ENCODE assay signal across 1 cellular context in the genomic region with DNA sequence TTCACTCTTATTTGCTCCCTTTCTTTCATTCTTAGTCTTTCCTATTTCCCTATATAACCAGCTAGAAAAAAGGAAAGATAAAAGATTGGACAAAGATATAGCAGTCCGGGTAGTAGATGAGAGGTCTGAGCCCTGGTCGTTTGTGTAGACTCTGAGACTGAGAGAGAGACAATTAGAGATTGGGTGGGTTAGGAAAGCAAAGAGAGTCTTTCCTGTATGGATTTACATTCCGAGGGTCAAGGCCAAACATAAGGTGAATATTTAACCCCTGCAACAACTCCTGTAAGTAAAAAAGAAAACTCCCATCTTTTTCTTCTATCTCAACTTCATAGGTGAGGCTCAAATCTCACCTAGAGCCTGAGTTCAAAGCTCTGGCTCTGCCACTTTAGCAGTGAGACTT.
TF ChIP-seq lines count a peak whose summit lies in the region.

No MANE protein-coding gene starts in this region.

TF ChIP-seq in HEK293, 187 proteins besides CTCF, POLR2A, EP300 and RAD21 (continued from another document):
- TF ChIP-seq, protein P1, sequence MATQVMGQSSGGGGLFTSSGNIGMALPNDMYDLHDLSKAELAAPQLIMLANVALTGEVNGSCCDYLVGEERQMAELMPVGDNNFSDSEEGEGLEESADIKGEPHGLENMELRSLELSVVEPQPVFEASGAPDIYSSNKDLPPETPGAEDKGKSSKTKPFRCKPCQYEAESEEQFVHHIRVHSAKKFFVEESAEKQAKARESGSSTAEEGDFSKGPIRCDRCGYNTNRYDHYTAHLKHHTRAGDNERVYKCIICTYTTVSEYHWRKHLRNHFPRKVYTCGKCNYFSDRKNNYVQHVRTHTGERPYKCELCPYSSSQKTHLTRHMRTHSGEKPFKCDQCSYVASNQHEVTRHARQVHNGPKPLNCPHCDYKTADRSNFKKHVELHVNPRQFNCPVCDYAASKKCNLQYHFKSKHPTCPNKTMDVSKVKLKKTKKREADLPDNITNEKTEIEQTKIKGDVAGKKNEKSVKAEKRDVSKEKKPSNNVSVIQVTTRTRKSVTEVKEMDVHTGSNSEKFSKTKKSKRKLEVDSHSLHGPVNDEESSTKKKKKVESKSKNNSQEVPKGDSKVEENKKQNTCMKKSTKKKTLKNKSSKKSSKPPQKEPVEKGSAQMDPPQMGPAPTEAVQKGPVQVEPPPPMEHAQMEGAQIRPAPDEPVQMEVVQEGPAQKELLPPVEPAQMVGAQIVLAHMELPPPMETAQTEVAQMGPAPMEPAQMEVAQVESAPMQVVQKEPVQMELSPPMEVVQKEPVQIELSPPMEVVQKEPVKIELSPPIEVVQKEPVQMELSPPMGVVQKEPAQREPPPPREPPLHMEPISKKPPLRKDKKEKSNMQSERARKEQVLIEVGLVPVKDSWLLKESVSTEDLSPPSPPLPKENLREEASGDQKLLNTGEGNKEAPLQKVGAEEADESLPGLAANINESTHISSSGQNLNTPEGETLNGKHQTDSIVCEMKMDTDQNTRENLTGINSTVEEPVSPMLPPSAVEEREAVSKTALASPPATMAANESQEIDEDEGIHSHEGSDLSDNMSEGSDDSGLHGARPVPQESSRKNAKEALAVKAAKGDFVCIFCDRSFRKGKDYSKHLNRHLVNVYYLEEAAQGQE (tag by site-specific recombination; IDR thresholded peaks at IDR 0.05): no peak
- no peak for TF ChIP-seq ZNF549 (tag by site-specific recombination; IDR thresholded peaks at IDR 0.05)
- TF ChIP-seq, protein P2, sequence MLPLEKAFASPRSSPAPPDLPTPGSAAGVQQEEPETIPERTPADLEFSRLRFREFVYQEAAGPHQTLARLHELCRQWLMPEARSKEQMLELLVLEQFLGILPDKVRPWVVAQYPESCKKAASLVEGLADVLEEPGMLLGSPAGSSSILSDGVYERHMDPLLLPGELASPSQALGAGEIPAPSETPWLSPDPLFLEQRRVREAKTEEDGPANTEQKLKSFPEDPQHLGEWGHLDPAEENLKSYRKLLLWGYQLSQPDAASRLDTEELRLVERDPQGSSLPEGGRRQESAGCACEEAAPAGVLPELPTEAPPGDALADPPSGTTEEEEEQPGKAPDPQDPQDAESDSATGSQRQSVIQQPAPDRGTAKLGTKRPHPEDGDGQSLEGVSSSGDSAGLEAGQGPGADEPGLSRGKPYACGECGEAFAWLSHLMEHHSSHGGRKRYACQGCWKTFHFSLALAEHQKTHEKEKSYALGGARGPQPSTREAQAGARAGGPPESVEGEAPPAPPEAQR (tag by site-specific recombination; IDR thresholded peaks at IDR 0.05): no peak
